ENCODE assay signal across 23 cellular contexts in the genomic region with DNA sequence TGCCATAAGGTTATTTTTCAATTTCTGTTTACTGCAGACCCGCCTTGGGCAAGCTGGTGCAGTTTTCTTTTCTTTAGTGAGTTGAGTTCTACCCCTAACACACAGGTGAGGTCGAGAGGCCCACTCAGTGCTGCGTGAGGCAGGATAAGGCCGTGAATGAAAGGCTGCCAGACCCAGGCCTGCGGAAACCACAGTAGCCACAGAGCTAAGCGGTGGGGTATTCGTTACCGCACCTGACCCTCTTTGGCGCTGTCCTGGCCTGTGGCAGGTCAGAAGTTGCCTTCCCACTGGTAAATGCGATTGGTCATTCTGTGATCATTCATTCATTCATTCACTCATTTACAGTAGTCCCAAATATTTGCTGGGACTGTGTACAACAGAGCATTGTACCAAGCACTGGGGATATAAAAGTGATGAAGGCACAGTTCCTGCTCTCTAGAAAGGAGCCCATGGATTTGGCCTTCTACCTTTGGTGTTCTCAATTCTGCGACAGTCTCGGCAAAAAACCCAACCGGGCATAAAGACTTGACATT.
"Had no signal": no experiment of that assay in that cellular context is flagged by ENCODE, and none has a peak within 500 bp of the region (broad histone marks: within the 10 kb centered on the region; RNA-seq: fewer than 3 reads in every experiment).

No MANE protein-coding gene starts in this region.

- H3K27ac ChIP-seq: SK-N-MC, VCaP had no signal

- H3K27me3 Mint-ChIP-seq: activated CD8-positive, alpha-beta T cell treated with anti-CD3 and anti-CD28 coated beads for 36 hours; activated naive CD8-positive, alpha-beta T cell treated with anti-CD3 and anti-CD28 coated beads, Interleukin-2, amount 10 ng/mL, durations not matched to agents 7 days and 5 days; T-cell had no signal

- H3K36me3 Mint-ChIP-seq: T-cell had no signal

- H3K36me3 ChIP-seq: adrenal gland had no signal

- H3K27ac Mint-ChIP-seq: activated CD8-positive, alpha-beta T cell treated with anti-CD3 and anti-CD28 coated beads for 36 hours; activated naive CD8-positive, alpha-beta T cell treated with anti-CD3 and anti-CD28 coated beads, Interleukin-2, amount 10 ng/mL, durations not matched to agents 7 days and 5 days; activated T-cell treated with anti-CD3 and anti-CD28 coated beads, Interleukin-2, amount 50 U/mL, for 72 hours; T-cell had no signal

- H3K27me3 ChIP-seq: adrenal gland had no signal

- ATAC-seq: activated CD4-positive, CD25-positive, alpha-beta regulatory T cell treated with anti-CD3 and anti-CD28 coated beads, Interleukin-2, amount 50 U/mL, for 24 hours; activated CD8-positive, alpha-beta T cell treated with anti-CD3 and anti-CD28 coated beads for 36 hours; activated T-cell treated with anti-CD3 and anti-CD28 coated beads, Interleukin-2, amount 50 U/mL, for 72 hours; T-cell had no signal

- H3K9me3 ChIP-seq: adrenal gland had no signal

- H3K4me3 Mint-ChIP-seq: activated CD8-positive, alpha-beta T cell treated with anti-CD3 and anti-CD28 coated beads for 36 hours; activated naive CD8-positive, alpha-beta T cell treated with anti-CD3 and anti-CD28 coated beads, Interleukin-2, amount 10 ng/mL, durations not matched to agents 7 days and 5 days; activated T-cell treated with anti-CD3 and anti-CD28 coated beads, Interleukin-2, amount 50 U/mL, for 72 hours; T-cell had no signal

- H3K4me3 ChIP-seq: adrenal gland, SK-N-MC had no signal

- H3K9me3 Mint-ChIP-seq: activated CD8-positive, alpha-beta T cell treated with anti-CD3 and anti-CD28 coated beads for 36 hours; activated T-cell treated with anti-CD3 and anti-CD28 coated beads, Interleukin-2, amount 50 U/mL, for 72 hours; T-cell had no signal

- DNase-seq: activated CD4-positive, alpha-beta T cell treated with anti-CD3 and anti-CD28 coated beads for 4 hours; activated CD8-positive, alpha-beta memory T cell treated with anti-CD3 and anti-CD28 coated beads, Interleukin-2, amount 50 U/mL, for 4 hours; activated CD8-positive, alpha-beta T cell treated with anti-CD3 and anti-CD28 coated beads for 36 hours; activated naive CD4-positive, alpha-beta T cell treated with anti-CD3 and anti-CD28 coated beads, Interleukin-2, amount 50 U/mL, for 16 hours; activated naive CD8-positive, alpha-beta T cell treated with anti-CD3 and anti-CD28 coated beads, Interleukin-2, amount 10 ng/mL, durations not matched to agents 7 days and 5 days; activated T-cell treated with anti-CD3 and anti-CD28 coated beads, Interleukin-2, amount 50 U/mL, for 72 hours; adrenal gland; anterior cingulate cortex; cerebellar nuclear complex; Kasumi-1; NCI-H1048; NCI-H146; NCI-H187 treated with DMSO at 0.1 percent for 48 hours; NCI-H2081 treated with DMSO at 0.1 percent for 48 hours; NCI-H446; NCI-H524 treated with DMSO at 0.1 percent for 48 hours; NCI-H748 treated with DMSO at 0.1 percent for 48 hours; T-cell; T-helper 2 cell; T1000 had no signal

- H3K4me1 ChIP-seq: adrenal gland had no signal
